In the genomic region with DNA sequence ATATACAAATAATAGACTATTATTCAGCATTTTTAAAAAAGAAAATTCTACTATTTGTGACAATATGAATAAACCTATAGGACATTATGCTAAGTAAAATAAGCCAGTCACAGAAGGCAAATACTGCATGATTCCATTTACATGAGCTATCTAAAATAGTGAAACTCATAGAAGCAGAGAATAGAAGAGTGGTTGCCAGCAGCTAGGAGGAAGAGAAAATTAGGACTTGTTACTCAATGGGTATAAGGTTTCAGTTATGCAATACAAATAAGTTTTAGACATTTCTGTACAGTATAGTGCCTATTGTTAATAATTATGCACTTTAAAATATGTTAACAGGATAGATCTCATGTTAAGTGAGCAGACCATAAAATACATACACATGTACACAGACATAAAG, we compare ENCODE assay signal across 28 cellular contexts.
"Had no signal": no experiment of that assay in that cellular context is flagged by ENCODE, and none has a peak within 500 bp of the region (broad histone marks: within the 10 kb centered on the region; RNA-seq: fewer than 3 reads in every experiment).

No MANE protein-coding gene starts in this region.

- H3K27me3 Mint-ChIP-seq: activated naive CD8-positive, alpha-beta T cell had no signal

- DNase-seq: activated CD4-positive, alpha-beta T cell treated with anti-CD3 and anti-CD28 coated beads for 4 hours; activated CD4-positive, alpha-beta T cell treated with anti-CD3 and anti-CD28 coated beads, Interleukin-2, amount 50 U/mL, for 4 hours; activated CD4-positive, CD25-positive, alpha-beta regulatory T cell; activated effector memory CD4-positive, alpha-beta T cell treated with Interleukin-2 at 50 U/mL for 16 hours; activated naive CD4-positive, alpha-beta T cell treated with Interleukin-2 at 50 U/mL for 16 hours; activated T-cell treated with anti-CD3 and anti-CD28 coated beads for 4 hours; activated T-cell treated with anti-CD3 and anti-CD28 coated beads, Interleukin-2, amount 50 U/mL, for 72 hours; adrenal gland; aorta; body of pancreas; dorsolateral prefrontal cortex; effector memory CD4-positive, alpha-beta T cell; foreskin melanocyte; heart right ventricle; left ventricle myocardium inferior; mesendoderm; right cardiac atrium; spleen; stimulated activated naive CD4-positive, alpha-beta T cell treated with Interleukin-2 at 50 U/mL for 16 hours; T-helper 1 cell; testis; transverse colon had no signal

- H3K4me3 Mint-ChIP-seq: activated naive CD8-positive, alpha-beta T cell; activated T-cell treated with anti-CD3 and anti-CD28 coated beads, Interleukin-2, amount 50 U/mL, for 72 hours; natural killer cell treated with Interleukin-12 subunit alpha and Interleukin-12 subunit beta and Interleukin-15 and Interleukin-18, amount 100 ng/mL, for 72 hours; T-helper 2 cell treated with Interferon-gamma antibody and Interleukin-4, amounts not matched to agents 5 μg/mL and 100 μg/mL, for 36 hours had no signal

- H3K4me1 ChIP-seq: adrenal gland, body of pancreas, heart right ventricle, left ventricle myocardium inferior, spleen, testis, transverse colon had no signal

- H3K27me3 ChIP-seq: adrenal gland, body of pancreas, heart right ventricle, spleen, testis, transverse colon had no signal

- H3K36me3 Mint-ChIP-seq: activated naive CD8-positive, alpha-beta T cell; natural killer cell treated with Interleukin-12 subunit alpha and Interleukin-12 subunit beta and Interleukin-15 and Interleukin-18, amount 100 ng/mL, for 72 hours had no signal

- H3K27ac Mint-ChIP-seq: activated naive CD8-positive, alpha-beta T cell; activated T-cell treated with anti-CD3 and anti-CD28 coated beads, Interleukin-2, amount 50 U/mL, for 72 hours; natural killer cell treated with Interleukin-12 subunit alpha and Interleukin-12 subunit beta and Interleukin-15 and Interleukin-18, amount 100 ng/mL, for 72 hours; T-helper 2 cell treated with Interferon-gamma antibody and Interleukin-4, amounts not matched to agents 5 μg/mL and 100 μg/mL, for 36 hours had no signal

- H3K27ac ChIP-seq: adrenal gland, body of pancreas, coronary artery, dorsolateral prefrontal cortex, heart right ventricle, left ventricle myocardium inferior, spleen, testis, transverse colon had no signal

- H3K9me3 Mint-ChIP-seq: activated T-cell treated with anti-CD3 and anti-CD28 coated beads, Interleukin-2, amount 50 U/mL, for 72 hours; natural killer cell treated with Interleukin-12 subunit alpha and Interleukin-12 subunit beta and Interleukin-15 and Interleukin-18, amount 100 ng/mL, for 72 hours; T-helper 2 cell treated with Interferon-gamma antibody and Interleukin-4, amounts not matched to agents 5 μg/mL and 100 μg/mL, for 36 hours had no signal

- H3K4me3 ChIP-seq: adrenal gland, body of pancreas, coronary artery, dorsolateral prefrontal cortex, heart right ventricle, left ventricle myocardium inferior, lung, spleen, testis, transverse colon had no signal

- H3K36me3 ChIP-seq: adrenal gland, heart right ventricle, left ventricle myocardium inferior, spleen, transverse colon had no signal

- H3K9me3 ChIP-seq: adrenal gland, body of pancreas, heart right ventricle, left ventricle myocardium inferior, spleen, testis, transverse colon had no signal

- ATAC-seq: activated T-cell treated with anti-CD3 and anti-CD28 coated beads, Interleukin-2, amount 50 U/mL, for 72 hours; body of pancreas; esophagus mucosa; heart right ventricle; natural killer cell treated with Interleukin-12 subunit alpha and Interleukin-12 subunit beta and Interleukin-15 and Interleukin-18, amount 100 ng/mL, for 72 hours; right cardiac atrium had no signal
